8 cellular contexts compared by ENCODE assay signal in genomic region chr15:88894348-88894818, GRCh38. TPM values are rescaled to one million over a fixed set of nuclear protein-coding genes. Genes with fewer than 3 reads are reported as not detected.
A peak's percentile ranks its signal among the peaks of the same experiment; 100 is the strongest.
DNase-seq lines count a peak whose midpoint lies in the region; ATAC-seq and TF ChIP-seq lines count a peak whose summit lies in the region.

No MANE protein-coding gene starts in this region.

- no peaks in the 10 kb centered on the region for H3K27me3 ChIP-seq in KMS-11 (ENCODE audit: insufficient read depth, low read depth)

- DNase-seq in NCI-H524 (lab: John Stamatoyannopoulos, UW): peak; percentile 42 to 70
- DNase-seq in NCI-H524 treated with DMSO at 0.1 percent for 48 hours (lab: John Stamatoyannopoulos, UW): no peak
- DNase-seq in activated CD4-positive, alpha-beta T cell treated with anti-CD3 and anti-CD28 coated beads, Interleukin-2, amount 50 U/mL, for 4 hours: peak; percentile 87 to 91
- peak; percentile 84 for DNase-seq in ecto neural progenitor cell (ENCODE audit: low spot score)
- DNase-seq in naive B cell: peak; percentile 53
- no peak for DNase-seq in SIG-M5 (lab: John Stamatoyannopoulos, UW)

- peak overlapping the region in 2 of 6 donors; percentile 38 to 47 for H3K27ac Mint-ChIP-seq in naive B cell
- peak overlapping the region; percentile 58 for H3K27ac Mint-ChIP-seq in stimulated activated naive CD8-positive, alpha-beta T cell treated with anti-CD3 and anti-CD28 coated beads, Interleukin-15, Interleukin-2, amounts not matched to agents 100 ng/mL and 50 ng/mL, for 24 hours

- ATAC-seq in naive B cell (ENCODE audit: low read depth in 2 of 2): peak; percentile 70 to 78

- no peaks in the 10 kb centered on the region for H4K20me1 ChIP-seq in KMS-11 (ENCODE audit: insufficient read depth)

- no peak overlapping the region for H3K27ac ChIP-seq in KMS-11

- no peaks in the 10 kb centered on the region for H3K36me3 ChIP-seq in KMS-11 (ENCODE audit: insufficient read depth)

- H3K4me3 Mint-ChIP-seq in naive B cell: peak overlapping the region; percentile 75 to 94 (median 91)
- H3K4me3 Mint-ChIP-seq in stimulated activated naive CD8-positive, alpha-beta T cell treated with anti-CD3 and anti-CD28 coated beads, Interleukin-15, Interleukin-2, amounts not matched to agents 100 ng/mL and 50 ng/mL, for 24 hours: peak overlapping the region; percentile 86

- no peaks in the 10 kb centered on the region for H3K36me3 Mint-ChIP-seq in naive B cell
- H3K36me3 Mint-ChIP-seq in stimulated activated naive CD8-positive, alpha-beta T cell treated with anti-CD3 and anti-CD28 coated beads, Interleukin-15, Interleukin-2, amounts not matched to agents 100 ng/mL and 50 ng/mL, for 24 hours (ENCODE audit: low read depth): peaks cover 5% of the 10 kb centered on the region

- TF ChIP-seq CTCF in KMS-11 (conservative IDR thresholded peaks at IDR 0.05; ENCODE audit: low read depth, low read length): peak; percentile 78

- no peaks in the 10 kb centered on the region for H3K79me2 ChIP-seq in KMS-11 (ENCODE audit: insufficient read depth, low read depth)

- H3K4me2 ChIP-seq in KMS-11: peak overlapping the region; percentile 56

- H3K27me3 Mint-ChIP-seq in naive B cell: peaks cover 7 to 28% (median 7%) of the 10 kb centered on the region in 3 donors
- no peaks in the 10 kb centered on the region for H3K27me3 Mint-ChIP-seq in stimulated activated naive CD8-positive, alpha-beta T cell treated with anti-CD3 and anti-CD28 coated beads, Interleukin-15, Interleukin-2, amounts not matched to agents 100 ng/mL and 50 ng/mL, for 24 hours

- peaks cover 9% of the 10 kb centered on the region for H3K4me1 ChIP-seq in KMS-11 (ENCODE audit: low read depth, poor library complexity, severe bottlenecking)

- H3K9me3 Mint-ChIP-seq in naive B cell: no peaks in the 10 kb centered on the region
- H3K9me3 Mint-ChIP-seq in stimulated activated naive CD8-positive, alpha-beta T cell treated with anti-CD3 and anti-CD28 coated beads, Interleukin-15, Interleukin-2, amounts not matched to agents 100 ng/mL and 50 ng/mL, for 24 hours: no peaks in the 10 kb centered on the region

- peak overlapping the region; percentile 93 for H2AFZ ChIP-seq in KMS-11 (ENCODE audit: low read depth)

- peaks cover 9 to 17% (median 12%) of the 10 kb centered on the region in 3 donors for H3K4me1 Mint-ChIP-seq in naive B cell
- peaks cover 36% of the 10 kb centered on the region for H3K4me1 Mint-ChIP-seq in stimulated activated naive CD8-positive, alpha-beta T cell treated with anti-CD3 and anti-CD28 coated beads, Interleukin-15, Interleukin-2, amounts not matched to agents 100 ng/mL and 50 ng/mL, for 24 hours (ENCODE audit: low read depth)

- H3K9ac ChIP-seq in KMS-11: no peak overlapping the region

- no peak overlapping the region for H3K4me3 ChIP-seq in KMS-11 (IDR thresholded peaks at IDR 0.05; ENCODE audit: insufficient read depth, low read depth, low read length)

RNA-seq across cellular contexts. Expression of gene HAPLN3, which starts 1.0 kb away (rescaled TPM):
- polyA plus RNA-seq in naive B cell (ENCODE audit: low read depth in 6 of 6): 1 to 10 TPM; 2.1 to 4.5 (median 2.7) TPM

RNA-seq across cellular contexts. Expression of gene MFGE8, which starts 18.8 kb away (rescaled TPM):
- 1 to 10 TPM in 5 of 6 donors, not detected in 1; 1.2 to 4.0 (median 1.8) TPM for polyA plus RNA-seq in naive B cell (ENCODE audit: low read depth in 6 of 6)

Comparison
In these comparisons a context has a peak if more than half of its experiments do, and no peak if none do; other contexts are left out.
1. DNase-seq: peak in NCI-H524 (2 of 2), activated CD4-positive, alpha-beta T cell treated with anti-CD3 and anti-CD28 coated beads, Interleukin-2, amount 50 U/mL, for 4 hours (2 of 2), ecto neural progenitor cell (single experiment) and naive B cell (single experiment); none in NCI-H524 treated with DMSO at 0.1 percent for 48 hours (single experiment) and SIG-M5 (single experiment).